In the genomic region with DNA sequence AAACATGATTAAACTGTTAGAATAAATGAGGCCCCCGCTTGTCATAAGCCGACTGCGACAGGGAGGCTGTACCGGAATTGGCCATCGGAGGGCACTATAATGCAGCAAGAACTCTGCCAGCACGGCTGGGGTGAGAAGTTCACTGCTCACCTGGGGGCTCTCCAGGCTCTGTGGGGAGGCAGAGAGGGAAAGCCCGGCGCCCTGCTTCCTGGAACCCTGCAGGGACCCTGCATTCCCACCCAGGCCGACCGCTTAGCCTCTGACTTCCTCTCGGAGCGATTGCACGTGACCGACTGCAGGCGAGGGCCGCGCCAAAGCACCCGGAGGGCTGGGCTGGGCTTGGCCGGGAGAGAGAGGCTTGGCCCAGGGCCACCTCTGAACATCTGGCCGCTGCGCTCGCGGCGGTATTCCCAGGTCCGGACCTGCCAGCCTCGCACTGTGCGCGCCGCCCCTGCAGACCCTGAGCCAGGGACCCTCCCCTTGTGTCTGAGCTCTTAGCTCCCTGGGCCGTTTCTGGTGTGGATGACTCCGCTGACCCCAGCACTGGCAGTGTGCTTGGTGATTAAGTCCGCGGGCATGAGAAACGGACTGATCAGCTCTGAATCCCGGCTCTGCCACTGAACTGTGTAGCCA, we compare ENCODE assay signal across 8 cellular contexts. TPM values are rescaled to one million over a fixed set of nuclear protein-coding genes. Genes with fewer than 3 reads are reported as not detected.
A peak's percentile ranks its signal among the peaks of the same experiment; 100 is the strongest.
DNase-seq lines count a peak whose midpoint lies in the region; ATAC-seq and TF ChIP-seq lines count a peak whose summit lies in the region.

No MANE protein-coding gene starts in this region.

- peaks cover 0 to 2% of the 10 kb centered on the region in 2 donors for H3K4me1 ChIP-seq in lung (ENCODE audit: control insufficient read depth in 2 of 2, insufficient read depth in 2 of 2, low read length in 2 of 2)

- H3K27me3 ChIP-seq in lung (ENCODE audit: control insufficient read depth, insufficient read depth), result no peaks in the 10 kb centered on the region

- ATAC-seq in GM19438 (IDR thresholded peaks at IDR 0.05; ENCODE audit: low read depth, unreplicated experiment) (peak; percentile 94), HG03565 (IDR thresholded peaks at IDR 0.05; ENCODE audit: unreplicated experiment) (peak; percentile 88), lung (ENCODE audit: insufficient read depth, low FRiP score) (peak; percentile 93)

- H3K36me3 ChIP-seq in lung (ENCODE audit: control insufficient read depth in 2 of 2, insufficient read depth in 2 of 2, low read length in 2 of 2), result no peaks in the 10 kb centered on the region

- no peak overlapping the region for H3K27ac ChIP-seq in lung (ENCODE audit: low read depth in 1 of 2, low read length in 1 of 2)

- no peaks in the 10 kb centered on the region for H3K9me3 ChIP-seq in lung (ENCODE audit: control insufficient read depth in 2 of 2, insufficient read depth in 1 of 2, low read length in 1 of 2)

- 6 to 7% methylated on average over 34 to 35 of the region's 35 CpGs for WGBS in lung, 2 donors

- peak overlapping the region; percentile 49 for H3K4me3 ChIP-seq in lung

- DNase-seq in CD1c-positive myeloid dendritic cell (ENCODE audit: extremely low spot score) (peak; percentile 65), NCI-H748 (lab: John Stamatoyannopoulos, UW; ENCODE audit: unreplicated experiment) (peak; percentile 83), ecto neural progenitor cell (ENCODE audit: low spot score) (peak; percentile 84), lung (ENCODE audit: low spot score) (peak; percentile 73)
- DNase-seq in activated CD4-positive, alpha-beta T cell treated with anti-CD3 and anti-CD28 coated beads, Interleukin-2, amount 50 U/mL, for 48 hours, result peak; percentile 89 to 90
- peak; percentile 63 to 80 (median 75) for DNase-seq in stimulated activated CD4-positive, alpha-beta T cell treated with anti-CD3 and anti-CD28 coated beads, TNF-alpha, amount 100 ng/mL, for 24 hours (ENCODE audit: low read depth in 3 of 3)

- TF ChIP-seq CTCF in lung (IDR thresholded peaks at IDR 0.05; ENCODE audit: control extremely low read depth, extremely low read depth), result peak; percentile 78

RNA-seq across cellular contexts. Expression of gene DRD3, which starts 26.2 kb away (rescaled TPM):
- total RNA-seq in lung, result not detected
- not detected for polyA plus RNA-seq in lung
